8 cellular contexts compared by ENCODE assay signal in the genomic region with DNA sequence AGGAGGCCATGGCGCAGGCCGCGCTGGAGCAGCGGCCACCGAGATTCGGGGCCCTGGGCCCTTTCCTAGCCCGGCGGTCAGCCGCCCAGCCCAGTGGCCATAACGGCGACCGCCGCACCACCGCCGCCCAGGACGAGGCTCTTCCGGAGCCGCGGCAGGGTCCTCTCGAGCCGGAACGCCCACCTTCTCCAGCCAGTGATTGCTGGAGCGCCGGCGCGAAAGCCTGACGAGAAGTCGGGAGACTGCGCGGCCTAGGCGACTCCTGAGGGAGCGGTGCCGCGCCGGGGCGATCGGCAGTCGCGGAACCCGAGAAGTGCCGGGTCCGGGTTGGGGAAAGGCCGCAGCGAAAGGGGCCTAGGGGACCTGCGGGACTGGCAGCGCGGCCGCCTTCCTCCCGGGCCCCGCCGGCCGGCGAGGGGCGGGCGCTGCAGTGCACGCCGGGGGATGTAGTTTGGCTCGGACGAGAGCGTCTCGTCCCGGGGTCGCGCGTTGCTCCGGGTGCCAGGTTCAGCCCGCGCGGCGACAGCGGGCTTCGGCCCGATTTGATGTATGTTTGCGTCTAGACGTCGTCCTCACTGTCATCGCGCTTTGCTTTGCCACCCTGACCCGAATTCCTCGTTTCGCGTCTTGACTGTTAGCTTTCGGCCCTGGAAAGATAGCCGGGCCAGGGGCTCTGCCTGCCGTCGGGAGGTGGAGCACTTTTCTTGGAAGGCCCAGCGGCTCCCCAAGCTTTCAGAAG. TPM values are rescaled to one million over a fixed set of nuclear protein-coding genes. Genes with fewer than 3 reads are reported as not detected.
DNase-seq lines count a peak whose midpoint lies in the region; ATAC-seq and TF ChIP-seq lines count a peak whose summit lies in the region.

A gene with protein sequence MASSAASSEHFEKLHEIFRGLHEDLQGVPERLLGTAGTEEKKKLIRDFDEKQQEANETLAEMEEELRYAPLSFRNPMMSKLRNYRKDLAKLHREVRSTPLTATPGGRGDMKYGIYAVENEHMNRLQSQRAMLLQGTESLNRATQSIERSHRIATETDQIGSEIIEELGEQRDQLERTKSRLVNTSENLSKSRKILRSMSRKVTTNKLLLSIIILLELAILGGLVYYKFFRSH (minus strand): TSS at position 153 of the 739 bp plus-strand sequence. CDS start 143 bp downstream, at position 10.

- peak within 1 kb of the TSS; percentile 81 for H3K27ac Mint-ChIP-seq in T-helper 1 cell treated with Interleukin-12 subunit alpha and Interleukin-12 subunit beta and Interleukin-4 antibody, amounts not matched to agents 30 μg/mL and 1 μg/mL, for 36 hours

- peak; percentile 73 for DNase-seq in NCI-H146 (lab: John Stamatoyannopoulos, UW)
- peak; percentile 59 for DNase-seq in amniotic epithelial cell (ENCODE audit: low read depth)
- peak; percentile 85 for DNase-seq in left ventricle myocardium inferior
- DNase-seq in prostate gland (ENCODE audit: low spot score): peak; percentile 61

- peak within 1 kb of the TSS; percentile 100 for H3K27ac ChIP-seq in left ventricle myocardium inferior (replicated peaks)
- peak within 1 kb of the TSS; percentile 97 for H3K27ac ChIP-seq in prostate gland
- H3K27ac ChIP-seq in urinary bladder (ENCODE audit: low read depth): peak within 1 kb of the TSS; percentile 98

- intact Hi-C loops in left ventricle myocardium inferior (cut with micrococcal nuclease): no loop called here
- intact Hi-C loops in prostate gland (cut with DNase I): no loop called here

- peaks cover 10% of the 10 kb centered on the region for H3K36me3 ChIP-seq in left ventricle myocardium inferior
- peaks cover 0 to 7% of the 10 kb centered on the region in 2 donors for H3K36me3 ChIP-seq in prostate gland
- H3K36me3 ChIP-seq in urinary bladder (ENCODE audit: insufficient read depth): no peaks in the 10 kb centered on the region

- H3K27me3 Mint-ChIP-seq in T-helper 1 cell treated with Interleukin-12 subunit alpha and Interleukin-12 subunit beta and Interleukin-4 antibody, amounts not matched to agents 30 μg/mL and 1 μg/mL, for 36 hours (ENCODE audit: low read depth): no peaks in the 10 kb centered on the region

- peaks cover 17% of the 10 kb centered on the region for H3K36me3 Mint-ChIP-seq in T-helper 1 cell treated with Interleukin-12 subunit alpha and Interleukin-12 subunit beta and Interleukin-4 antibody, amounts not matched to agents 30 μg/mL and 1 μg/mL, for 36 hours (ENCODE audit: low read depth)

- under 1% methylated on average over 73 of the region's 87 CpGs for whole genome bisulfite sequencing in prostate gland
- WGBS in urinary bladder: under 1% methylated on average over 87 of the region's 87 CpGs

- peaks cover 25% of the 10 kb centered on the region for H3K4me1 Mint-ChIP-seq in T-helper 1 cell treated with Interleukin-12 subunit alpha and Interleukin-12 subunit beta and Interleukin-4 antibody, amounts not matched to agents 30 μg/mL and 1 μg/mL, for 36 hours (ENCODE audit: low read depth)

- ATAC-seq in GM18498 (IDR thresholded peaks at IDR 0.05; ENCODE audit: unreplicated experiment): peak; percentile 96
- peak; percentile 90 for ATAC-seq in HG02852 (IDR thresholded peaks at IDR 0.05; ENCODE audit: unreplicated experiment)

- peak within 1 kb of the TSS; percentile 86 for H3K4me3 Mint-ChIP-seq in T-helper 1 cell treated with Interleukin-12 subunit alpha and Interleukin-12 subunit beta and Interleukin-4 antibody, amounts not matched to agents 30 μg/mL and 1 μg/mL, for 36 hours

- H3K27me3 ChIP-seq in left ventricle myocardium inferior (ENCODE audit: low read depth) (no peaks in the 10 kb centered on the region), prostate gland (replicated peaks; ENCODE audit: insufficient read depth) (no peaks in the 10 kb centered on the region)

- H3K9me3 ChIP-seq in left ventricle myocardium inferior (replicated peaks) (no peaks in the 10 kb centered on the region), prostate gland (no peaks in the 10 kb centered on the region)

- H3K4me3 ChIP-seq in left ventricle myocardium inferior (peak within 1 kb of the TSS; percentile 92), prostate gland (peak within 1 kb of the TSS; percentile 72 to 85), urinary bladder (ENCODE audit: low read depth, low read length) (peak within 1 kb of the TSS; percentile 93)

- no peaks in the 10 kb centered on the region for H3K9me3 Mint-ChIP-seq in T-helper 1 cell treated with Interleukin-12 subunit alpha and Interleukin-12 subunit beta and Interleukin-4 antibody, amounts not matched to agents 30 μg/mL and 1 μg/mL, for 36 hours

- peak; percentile 24 for TF ChIP-seq POLR2A in prostate gland (IDR thresholded peaks at IDR 0.05)

- peaks cover 48% of the 10 kb centered on the region for H3K4me1 ChIP-seq in left ventricle myocardium inferior
- no peaks in the 10 kb centered on the region for H3K4me1 ChIP-seq in prostate gland (replicated peaks)
- H3K4me1 ChIP-seq in urinary bladder (ENCODE audit: insufficient read depth): no peaks in the 10 kb centered on the region

- TF ChIP-seq CTCF in left ventricle myocardium inferior (IDR thresholded peaks at IDR 0.05; ENCODE audit: borderline replicate concordance) (peak; percentile 24), prostate gland (IDR thresholded peaks at IDR 0.05) (peak in 2 of 4 experiments; percentile 5 to 14)

RNA-seq across cellular contexts. Expression of the gene that starts here (rescaled TPM):
- total RNA-seq in left ventricle myocardium inferior (125 TPM), prostate gland (10 to 100 TPM; 52.0 to 52.6 TPM), urinary bladder (39.2 TPM)
- 79.1 TPM for polyA plus RNA-seq in urinary bladder

Comparison
In these comparisons a context has a peak if more than half of its experiments do, and no peak if none do; other contexts are left out.
1. Peak in every context shown above with its lines: DNase-seq, ATAC-seq, H3K4me3 ChIP-seq and H3K27ac ChIP-seq.